Comparison of ENCODE assay signal across 10 cellular contexts in genomic region chr10:33487014-33487776, GRCh38.
DNase-seq lines count a peak whose midpoint lies in the region; ATAC-seq and TF ChIP-seq lines count a peak whose summit lies in the region.
"Had no signal": no experiment of that assay in that cellular context is flagged by ENCODE, and none has a peak within 500 bp of the region (broad histone marks: within the 10 kb centered on the region; RNA-seq: fewer than 3 reads in every experiment).

No MANE protein-coding gene starts in this region.

- H3K4me3 ChIP-seq in OCI-LY1 (ENCODE audit: low read depth, low read length, poor library complexity, severe bottlenecking) = no peak overlapping the region
- H3K4me3 ChIP-seq in fibroblast of lung (replicated peaks in 1 of 4; ENCODE audit: control extremely low read depth in 1 of 4, insufficient read depth in 1 of 4, low read depth in 3 of 4, low read length in 4 of 4) = peak overlapping the region in 2 of 4 experiments; percentile 8 to 20
- H3K4me3 ChIP-seq in uterus = peak overlapping the region in 1 of 2 donors; percentile 5

- H3K27ac ChIP-seq in OCI-LY1 (ENCODE audit: low read depth, low read length, poor library complexity, severe bottlenecking) (no peak overlapping the region), fibroblast of lung (ENCODE audit: insufficient read depth, low read length) (no peak overlapping the region), uterus (peak overlapping the region; percentile 50 to 55)

- H2AFZ ChIP-seq in OCI-LY1 (ENCODE audit: low read length) = no peak overlapping the region
- H2AFZ ChIP-seq in fibroblast of lung (ENCODE audit: low read length) = peak overlapping the region; percentile 84

- TF ChIP-seq POLR2A in uterus (IDR thresholded peaks at IDR 0.05) = no peak

- H3K9ac ChIP-seq in OCI-LY1 (ENCODE audit: low read length) (no peak overlapping the region), fibroblast of lung (ENCODE audit: insufficient read depth, low read length) (no peak overlapping the region)

- no peaks in the 10 kb centered on the region for H3K9me3 Mint-ChIP-seq in activated naive CD8-positive, alpha-beta T cell treated with anti-CD3 and anti-CD28 coated beads, Interleukin-2, amount 10 ng/mL, durations not matched to agents 7 days and 5 days
- no peaks in the 10 kb centered on the region for H3K9me3 Mint-ChIP-seq in activated naive CD8-positive, alpha-beta T cell treated with anti-CD3 and anti-CD28 coated beads for 36 hours
- H3K9me3 Mint-ChIP-seq: memory B cell had no signal

- DNase-seq in activated naive CD8-positive, alpha-beta T cell treated with anti-CD3 and anti-CD28 coated beads, Interleukin-2, amount 10 ng/mL, durations not matched to agents 7 days and 5 days = no peak
- no peak for DNase-seq in activated naive CD8-positive, alpha-beta T cell treated with anti-CD3 and anti-CD28 coated beads for 36 hours
- DNase-seq in fibroblast of lung (ENCODE audit: low read depth in 2 of 2) = peak; percentile 3 to 45
- DNase-seq in uterus = no peak
- DNase-seq in activated naive CD4-positive, alpha-beta T cell treated with anti-CD3 and anti-CD28 coated beads, Interleukin-2, amount 50 U/mL, for 16 hours = no peak
- no peak for DNase-seq in activated gamma-delta T cell treated with Interleukin-2 at 50 U/mL for 16 hours
- no peak for DNase-seq in D341Med (ENCODE audit: low spot score)
- DNase-seq: effector CD4-positive, alpha-beta T cell had no signal

- peaks cover 2% of the 10 kb centered on the region for H3K36me3 Mint-ChIP-seq in activated naive CD8-positive, alpha-beta T cell treated with anti-CD3 and anti-CD28 coated beads, Interleukin-2, amount 10 ng/mL, durations not matched to agents 7 days and 5 days
- no peaks in the 10 kb centered on the region for H3K36me3 Mint-ChIP-seq in activated naive CD8-positive, alpha-beta T cell treated with anti-CD3 and anti-CD28 coated beads for 36 hours
- H3K36me3 Mint-ChIP-seq: memory B cell had no signal

- H3K4me2 ChIP-seq in OCI-LY1 (ENCODE audit: low read length) (peak overlapping the region; percentile 32; the same call in 1 of the 2 replicates), fibroblast of lung (ENCODE audit: extremely low read depth, insufficient read depth, low read length) (peak overlapping the region; percentile 82)

- no peaks in the 10 kb centered on the region for H3K9me2 ChIP-seq in OCI-LY1 (ENCODE audit: low read depth, low read length)

- H3K4me3 Mint-ChIP-seq in activated naive CD8-positive, alpha-beta T cell treated with anti-CD3 and anti-CD28 coated beads, Interleukin-2, amount 10 ng/mL, durations not matched to agents 7 days and 5 days = peak overlapping the region; percentile 50
- no peak overlapping the region for H3K4me3 Mint-ChIP-seq in activated naive CD8-positive, alpha-beta T cell treated with anti-CD3 and anti-CD28 coated beads for 36 hours
- H3K4me3 Mint-ChIP-seq: memory B cell had no signal

- H3K9me3 ChIP-seq in OCI-LY1 (ENCODE audit: low read length) = no peaks in the 10 kb centered on the region
- no peaks in the 10 kb centered on the region for H3K9me3 ChIP-seq in fibroblast of lung (ENCODE audit: control insufficient read depth, insufficient read depth, low read depth, low read length)
- H3K9me3 ChIP-seq in uterus = no peaks in the 10 kb centered on the region

- ATAC-seq in activated naive CD8-positive, alpha-beta T cell treated with anti-CD3 and anti-CD28 coated beads, Interleukin-2, amount 10 ng/mL, durations not matched to agents 7 days and 5 days (ENCODE audit: low read depth) = no peak

- POLR2A ChIA-PET in activated naive CD8-positive, alpha-beta T cell treated with anti-CD3 and anti-CD28 coated beads, Interleukin-2, amount 10 ng/mL, durations not matched to agents 7 days and 5 days (lab: Charles Lee) = no interaction called here

- H3F3A ChIP-seq in OCI-LY1 (ENCODE audit: insufficient read depth, low read length) = no peaks in the 10 kb centered on the region

- TF ChIP-seq CTCF in OCI-LY1 (IDR thresholded peaks at IDR 0.05; ENCODE audit: low read length) (no peak), fibroblast of lung (conservative IDR thresholded peaks at IDR 0.05 in 1 of 2, IDR thresholded peaks at IDR 0.05 in 1 of 2; ENCODE audit: low read depth in 1 of 2, low read length in 2 of 2) (peak; percentile 13 to 28), uterus (IDR thresholded peaks at IDR 0.05) (no peak)

- no peaks in the 10 kb centered on the region for H3K4me1 ChIP-seq in OCI-LY1 (ENCODE audit: insufficient read depth, low read length, severe bottlenecking)
- no peaks in the 10 kb centered on the region for H3K4me1 ChIP-seq in fibroblast of lung (ENCODE audit: control insufficient read depth, extremely low read depth, insufficient read depth, low read length)
- peaks cover 0 to 7% of the 10 kb centered on the region in 2 donors for H3K4me1 ChIP-seq in uterus

- H3K27ac Mint-ChIP-seq in activated naive CD8-positive, alpha-beta T cell treated with anti-CD3 and anti-CD28 coated beads, Interleukin-2, amount 10 ng/mL, durations not matched to agents 7 days and 5 days = peak overlapping the region; percentile 65
- no peak overlapping the region for H3K27ac Mint-ChIP-seq in activated naive CD8-positive, alpha-beta T cell treated with anti-CD3 and anti-CD28 coated beads for 36 hours
- H3K27ac Mint-ChIP-seq: memory B cell had no signal

- no peaks in the 10 kb centered on the region for H3K79me2 ChIP-seq in OCI-LY1 (ENCODE audit: insufficient read depth, low read length)
- H3K79me2 ChIP-seq in fibroblast of lung (ENCODE audit: control insufficient read depth, insufficient read depth, low read length) = no peaks in the 10 kb centered on the region

- peaks cover 6% of the 10 kb centered on the region for H3K27me3 Mint-ChIP-seq in activated naive CD8-positive, alpha-beta T cell treated with anti-CD3 and anti-CD28 coated beads, Interleukin-2, amount 10 ng/mL, durations not matched to agents 7 days and 5 days
- H3K27me3 Mint-ChIP-seq in activated naive CD8-positive, alpha-beta T cell treated with anti-CD3 and anti-CD28 coated beads for 36 hours = no peaks in the 10 kb centered on the region
- H3K27me3 Mint-ChIP-seq: memory B cell had no signal

- intact Hi-C loops in uterus (cut with DNase I; ENCODE audit: low total_unique reads) = no loop called here

- H3K36me3 ChIP-seq in OCI-LY1 (ENCODE audit: insufficient read depth, low read length) (no peaks in the 10 kb centered on the region), fibroblast of lung (ENCODE audit: control insufficient read depth, insufficient read depth, low read length) (no peaks in the 10 kb centered on the region), uterus (no peaks in the 10 kb centered on the region)

- H4K20me1 ChIP-seq in OCI-LY1 (ENCODE audit: insufficient read depth, low read length) = no peaks in the 10 kb centered on the region
- no peaks in the 10 kb centered on the region for H4K20me1 ChIP-seq in fibroblast of lung (ENCODE audit: control insufficient read depth, extremely low read depth, insufficient read depth, low read length)

- peaks cover 6% of the 10 kb centered on the region for H3K4me1 Mint-ChIP-seq in activated naive CD8-positive, alpha-beta T cell treated with anti-CD3 and anti-CD28 coated beads, Interleukin-2, amount 10 ng/mL, durations not matched to agents 7 days and 5 days
- peaks cover 4% of the 10 kb centered on the region for H3K4me1 Mint-ChIP-seq in activated naive CD8-positive, alpha-beta T cell treated with anti-CD3 and anti-CD28 coated beads for 36 hours

- H3K27me3 ChIP-seq in OCI-LY1 (ENCODE audit: insufficient read depth, low read length) (no peaks in the 10 kb centered on the region), fibroblast of lung (ENCODE audit: control insufficient read depth, insufficient read depth, low read length) (no peaks in the 10 kb centered on the region), uterus (no peaks in the 10 kb centered on the region)

Comparison
In these comparisons a context has a peak if more than half of its experiments do, and no peak if none do; other contexts are left out.
1. DNase-seq: peak in fibroblast of lung (2 of 2); none in activated naive CD8-positive, alpha-beta T cell treated with anti-CD3 and anti-CD28 coated beads, Interleukin-2, amount 10 ng/mL, durations not matched to agents 7 days and 5 days (single experiment), activated naive CD8-positive, alpha-beta T cell treated with anti-CD3 and anti-CD28 coated beads for 36 hours (single experiment), uterus (0 of 2), activated naive CD4-positive, alpha-beta T cell treated with anti-CD3 and anti-CD28 coated beads, Interleukin-2, amount 50 U/mL, for 16 hours (single experiment), activated gamma-delta T cell treated with Interleukin-2 at 50 U/mL for 16 hours (single experiment) and D341Med (single experiment).
2. H3K27ac ChIP-seq: peak in uterus (2 of 2); none in OCI-LY1 (single experiment) and fibroblast of lung (single experiment).
3. CTCF ChIP-seq: peak in fibroblast of lung (2 of 2); none in OCI-LY1 (single experiment) and uterus (0 of 4).